14 cellular contexts compared by ENCODE assay signal in genomic region chr1:61450454-61451213, GRCh38.
DNase-seq lines count a peak whose midpoint lies in the region; ATAC-seq and TF ChIP-seq lines count a peak whose summit lies in the region.
"Had no signal": no experiment of that assay in that cellular context is flagged by ENCODE, and none has a peak within 500 bp of the region (broad histone marks: within the 10 kb centered on the region; RNA-seq: fewer than 3 reads in every experiment).

No MANE protein-coding gene starts in this region.

- ATAC-seq in left ventricle myocardium superior (peak; percentile 44), sciatic nerve (peak; percentile 37)
- ATAC-seq in activated CD8-positive, alpha-beta memory T cell treated with anti-CD3 and anti-CD28 coated beads, Interleukin-2, amount 10 ng/mL, durations not matched to agents 7 days and 5 days: no peak
- ATAC-seq: body of pancreas had no signal

- TF ChIP-seq CTCF in adrenal gland (IDR thresholded peaks at IDR 0.05) (no peak), smooth muscle cell (IDR thresholded peaks at IDR 0.05; ENCODE audit: borderline replicate concordance, insufficient read depth, poor library complexity, severe bottlenecking) (no peak)

- H3K4me2 ChIP-seq in smooth muscle cell: no peak overlapping the region
- H3K4me2 ChIP-seq: neural progenitor cell had no signal

- no peak for TF ChIP-seq POLR2A in adrenal gland (IDR thresholded peaks at IDR 0.05)

- no peaks in the 10 kb centered on the region for H3K36me3 Mint-ChIP-seq in activated CD8-positive, alpha-beta memory T cell treated with anti-CD3 and anti-CD28 coated beads, Interleukin-2, amount 10 ng/mL, durations not matched to agents 7 days and 5 days

- H3K4me1 ChIP-seq in adrenal gland (replicated peaks in 1 of 2): peaks cover 24 to 58% of the 10 kb centered on the region in 2 donors
- H3K4me1 ChIP-seq in smooth muscle cell (ENCODE audit: low read depth): peaks cover 14% of the 10 kb centered on the region

- intact Hi-C loops in adrenal gland (cut with DNase I) (no loop called here), left ventricle myocardium superior (cut with micrococcal nuclease) (loop anchor here (5.0 kb wide), 1 partner anchor 113 kb away; no protein-coding TSS in a partner anchor), sciatic nerve (cut with DNase I) (loop anchor here (10.0 kb wide), 1 partner anchor 396 kb away; no protein-coding TSS in a partner anchor)

- H3K4me3 Mint-ChIP-seq in activated CD8-positive, alpha-beta memory T cell treated with anti-CD3 and anti-CD28 coated beads, Interleukin-2, amount 10 ng/mL, durations not matched to agents 7 days and 5 days: no peak overlapping the region
- H3K4me3 Mint-ChIP-seq: H9; T-helper 1 cell treated with Interleukin-12 subunit alpha and Interleukin-12 subunit beta and Interleukin-4 antibody, amounts not matched to agents 30 μg/mL and 1 μg/mL, for 36 hours had no signal

- H3F3A ChIP-seq in smooth muscle cell (ENCODE audit: low read depth): no peaks in the 10 kb centered on the region

- DNase-seq in CD1c-positive myeloid dendritic cell (ENCODE audit: extremely low spot score) (peak; percentile 21), adrenal gland (peak in 3 of 7 donors; percentile 25 to 67 (median 53)), left ventricle myocardium superior (peak; percentile 65), sciatic nerve (ENCODE audit: low spot score) (no peak), NCI-H187 (lab: John Stamatoyannopoulos, UW) (no peak), AG20443 (ENCODE audit: low spot score) (no peak), smooth muscle cell (lab: John Stamatoyannopoulos, UW; ENCODE audit: unreplicated experiment) (no peak)
- no peak for DNase-seq in activated CD8-positive, alpha-beta memory T cell treated with anti-CD3 and anti-CD28 coated beads, Interleukin-2, amount 10 ng/mL, durations not matched to agents 7 days and 5 days
- DNase-seq: body of pancreas, H9, MM.1S, NCI-H774 had no signal

- H3K4me1 Mint-ChIP-seq in activated CD8-positive, alpha-beta memory T cell treated with anti-CD3 and anti-CD28 coated beads, Interleukin-2, amount 10 ng/mL, durations not matched to agents 7 days and 5 days: peaks cover 11% of the 10 kb centered on the region

- H3K79me2 ChIP-seq in smooth muscle cell (ENCODE audit: low read depth): no peaks in the 10 kb centered on the region

- no peaks in the 10 kb centered on the region for H3K27me3 Mint-ChIP-seq in activated CD8-positive, alpha-beta memory T cell treated with anti-CD3 and anti-CD28 coated beads, Interleukin-2, amount 10 ng/mL, durations not matched to agents 7 days and 5 days

- H3K27ac ChIP-seq in adrenal gland (peak overlapping the region in 4 of 5 donors; percentile 14 to 80 (median 50)), smooth muscle cell (ENCODE audit: low read depth) (no peak overlapping the region)
- H3K27ac ChIP-seq: neural progenitor cell had no signal

- H3K4me3 ChIP-seq in adrenal gland (no peak overlapping the region), smooth muscle cell (no peak overlapping the region)
- H3K4me3 ChIP-seq: body of pancreas, neural progenitor cell had no signal

- CTCF ChIA-PET in activated CD8-positive, alpha-beta memory T cell treated with anti-CD3 and anti-CD28 coated beads, Interleukin-2, amount 10 ng/mL, durations not matched to agents 7 days and 5 days (lab: Charles Lee): interaction anchor here (1.1 to 2.9 kb wide), 3 partner anchors 373 to 475 kb away, joined by 3 to 22 read pairs (median 3); no protein-coding TSS in a partner anchor

- no peak overlapping the region for H3K9ac ChIP-seq in smooth muscle cell (ENCODE audit: low read depth)
- H3K9ac ChIP-seq: neural progenitor cell had no signal

- no peaks in the 10 kb centered on the region for H3K9me3 ChIP-seq in adrenal gland (replicated peaks in 1 of 3)
- H3K9me3 ChIP-seq in smooth muscle cell (replicated peaks; ENCODE audit: low read depth): no peaks in the 10 kb centered on the region
- H3K9me3 ChIP-seq: body of pancreas had no signal

- H3K36me3 ChIP-seq in adrenal gland (replicated peaks in 1 of 2): peaks cover 0 to 4% of the 10 kb centered on the region in 2 donors
- H3K36me3 ChIP-seq in smooth muscle cell (ENCODE audit: low read depth): no peaks in the 10 kb centered on the region
- H3K36me3 ChIP-seq: neural progenitor cell had no signal

- 58 to 76% (median 62%) methylated on average over 11 of the region's 11 CpGs for WGBS in adrenal gland, 4 donors
- 85% methylated on average over 11 of the region's 11 CpGs for WGBS in smooth muscle cell (ENCODE audit: low lambda C conversion rate)

- H4K20me1 ChIP-seq in smooth muscle cell (ENCODE audit: low read depth): no peaks in the 10 kb centered on the region

- H2AFZ ChIP-seq in smooth muscle cell (ENCODE audit: low read depth): no peak overlapping the region
- H2AFZ ChIP-seq: neural progenitor cell had no signal

- no peaks in the 10 kb centered on the region for H3K9me3 Mint-ChIP-seq in activated CD8-positive, alpha-beta memory T cell treated with anti-CD3 and anti-CD28 coated beads, Interleukin-2, amount 10 ng/mL, durations not matched to agents 7 days and 5 days (ENCODE audit: low read depth)
- H3K9me3 Mint-ChIP-seq: H9; T-helper 1 cell treated with Interleukin-12 subunit alpha and Interleukin-12 subunit beta and Interleukin-4 antibody, amounts not matched to agents 30 μg/mL and 1 μg/mL, for 36 hours had no signal

- H3K27me3 ChIP-seq in adrenal gland (no peaks in the 10 kb centered on the region), smooth muscle cell (ENCODE audit: low read depth) (no peaks in the 10 kb centered on the region)
- H3K27me3 ChIP-seq: body of pancreas, neural progenitor cell had no signal

- H3K27ac Mint-ChIP-seq in activated CD8-positive, alpha-beta memory T cell treated with anti-CD3 and anti-CD28 coated beads, Interleukin-2, amount 10 ng/mL, durations not matched to agents 7 days and 5 days: no peak overlapping the region
- H3K27ac Mint-ChIP-seq: H9; T-helper 1 cell treated with Interleukin-12 subunit alpha and Interleukin-12 subunit beta and Interleukin-4 antibody, amounts not matched to agents 30 μg/mL and 1 μg/mL, for 36 hours had no signal

Comparison
In these comparisons a context has a peak if more than half of its experiments do, and no peak if none do; other contexts are left out.
1. DNase-seq: peak in CD1c-positive myeloid dendritic cell (single experiment) and left ventricle myocardium superior (single experiment); none in sciatic nerve (single experiment), NCI-H187 (0 of 2), activated CD8-positive, alpha-beta memory T cell treated with anti-CD3 and anti-CD28 coated beads, Interleukin-2, amount 10 ng/mL, durations not matched to agents 7 days and 5 days (single experiment), AG20443 (single experiment) and smooth muscle cell (single experiment).
2. intact Hi-C loops: an anchor here in left ventricle myocardium superior (5.0 kb wide) and sciatic nerve (10.0 kb wide); none called in adrenal gland.